Comparison of ENCODE assay signal across 9 cellular contexts in genomic region chr20:38127011-38127621, GRCh38. TPM values are rescaled to one million over a fixed set of nuclear protein-coding genes. Genes with fewer than 3 reads are reported as not detected.
A peak's percentile ranks its signal among the peaks of the same experiment; 100 is the strongest.
DNase-seq lines count a peak whose midpoint lies in the region; ATAC-seq and TF ChIP-seq lines count a peak whose summit lies in the region.
"Had no signal": no experiment of that assay in that cellular context is flagged by ENCODE, and none has a peak within 500 bp of the region (broad histone marks: within the 10 kb centered on the region; RNA-seq: fewer than 3 reads in every experiment).

No MANE protein-coding gene starts in this region.

- CTCF ChIA-PET in AG04450 (lab: Charles Lee): interaction anchor here (0.6 to 1.7 kb wide), 5 partner anchors 52 to 281 kb away, joined by 3 to 5 read pairs (median 3); no protein-coding TSS in a partner anchor

- peak overlapping the region; percentile 71 for H3K27ac ChIP-seq in AG04450 (ENCODE audit: low read depth, low read length)
- peak overlapping the region; percentile 89 to 91 for H3K27ac ChIP-seq in coronary artery
- peak overlapping the region; percentile 37 for H3K27ac ChIP-seq in mesodermal cell (ENCODE audit: low read depth, low read length, severe bottlenecking)
- H3K27ac ChIP-seq: skin epidermis had no signal

- H3K4me1 Mint-ChIP-seq in stimulated activated memory B cell treated with anti-CD40 and anti-IgM and Interleukin-4, amounts not matched to agents 10 μg/mL and 1 μg/mL and 100 μg/mL, for 72 hours: peaks cover 7% of the 10 kb centered on the region
- no peaks in the 10 kb centered on the region for H3K4me1 Mint-ChIP-seq in immature natural killer cell

- peaks cover 6% of the 10 kb centered on the region for H3K36me3 Mint-ChIP-seq in stimulated activated memory B cell treated with anti-CD40 and anti-IgM and Interleukin-4, amounts not matched to agents 10 μg/mL and 1 μg/mL and 100 μg/mL, for 72 hours
- no peaks in the 10 kb centered on the region for H3K36me3 Mint-ChIP-seq in immature natural killer cell

- peaks cover 45% of the 10 kb centered on the region for H3K4me1 ChIP-seq in mesodermal cell (ENCODE audit: control insufficient read depth, insufficient read depth, low read length, poor library complexity, severe bottlenecking)

- no peak overlapping the region for H3K4me3 Mint-ChIP-seq in stimulated activated memory B cell treated with anti-CD40 and anti-IgM and Interleukin-4, amounts not matched to agents 10 μg/mL and 1 μg/mL and 100 μg/mL, for 72 hours
- H3K4me3 Mint-ChIP-seq in immature natural killer cell: no peak overlapping the region

- TF ChIP-seq CTCF in AG04450 (IDR thresholded peaks at IDR 0.05; ENCODE audit: low read depth, low read length): no peak
- no peak for TF ChIP-seq CTCF in coronary artery (IDR thresholded peaks at IDR 0.05)

- H3K36me3 ChIP-seq in mesodermal cell (ENCODE audit: control insufficient read depth, insufficient read depth, low read length): peaks cover 11% of the 10 kb centered on the region

- H3K27me3 Mint-ChIP-seq in stimulated activated memory B cell treated with anti-CD40 and anti-IgM and Interleukin-4, amounts not matched to agents 10 μg/mL and 1 μg/mL and 100 μg/mL, for 72 hours: no peaks in the 10 kb centered on the region
- peaks cover 0 to 1% (median 0%) of the 10 kb centered on the region in 3 donors for H3K27me3 Mint-ChIP-seq in immature natural killer cell (ENCODE audit: low read depth in 3 of 3)

- no peak for ATAC-seq in stimulated activated memory B cell treated with anti-CD40 and anti-IgM and Interleukin-4, amounts not matched to agents 10 μg/mL and 1 μg/mL and 100 μg/mL, for 72 hours

- POLR2A ChIA-PET in AG04450 (lab: Yijun Ruan, JAX): interaction anchor here (0.8 to 1.3 kb wide), 2 partner anchors 13 to 54 kb away, joined by 4 read pairs; no protein-coding TSS in a partner anchor

- no peaks in the 10 kb centered on the region for H3K9me3 Mint-ChIP-seq in stimulated activated memory B cell treated with anti-CD40 and anti-IgM and Interleukin-4, amounts not matched to agents 10 μg/mL and 1 μg/mL and 100 μg/mL, for 72 hours
- H3K9me3 Mint-ChIP-seq in immature natural killer cell: no peaks in the 10 kb centered on the region

- no peak overlapping the region for H3K27ac Mint-ChIP-seq in stimulated activated memory B cell treated with anti-CD40 and anti-IgM and Interleukin-4, amounts not matched to agents 10 μg/mL and 1 μg/mL and 100 μg/mL, for 72 hours
- no peak overlapping the region for H3K27ac Mint-ChIP-seq in immature natural killer cell

- 88 to 89% methylated on average over 8 of the region's 12 CpGs for WGBS in mesodermal cell (ENCODE audit: insufficient coverage in 2 of 2), 2 experiments

- DNase-seq in AG04450 (ENCODE audit: low read depth, low spot score) (no peak), NCI-H2029 (lab: John Stamatoyannopoulos, UW) (peak; percentile 68), coronary artery (ENCODE audit: low spot score) (peak; percentile 79), hippocampal formation (lab: John Stamatoyannopoulos, UW) (no peak), immature natural killer cell (no peak), nucleus accumbens (lab: John Stamatoyannopoulos, UW) (no peak)

- no peaks in the 10 kb centered on the region for H3K27me3 ChIP-seq in AG04450 (ENCODE audit: control insufficient read depth, insufficient read depth, low read length)

- no peak overlapping the region for H3K4me3 ChIP-seq in AG04450 (ENCODE audit: low read depth, low read length)
- H3K4me3 ChIP-seq in coronary artery: peak overlapping the region; percentile 19
- no peak overlapping the region for H3K4me3 ChIP-seq in mesodermal cell (ENCODE audit: extremely low read depth, insufficient read depth, low read length, poor library complexity, severe bottlenecking)
- H3K4me3 ChIP-seq: skin epidermis had no signal

- no peaks in the 10 kb centered on the region; the same call in 1 of the 2 replicates for H3K9me3 ChIP-seq in AG04450 (ENCODE audit: control insufficient read depth, insufficient read depth, low read length)
- no peaks in the 10 kb centered on the region for H3K9me3 ChIP-seq in mesodermal cell (ENCODE audit: control insufficient read depth, low read length)

RNA-seq across cellular contexts. Expression of gene TGM2, which starts 38.0 kb away (rescaled TPM):
- 326 and 398 TPM in 2 replicates for polyA plus RNA-seq in AG04450 (2011; rRNA removed)
- 277 and 363 TPM in 2 replicates for polyA minus RNA-seq in AG04450 (2011; rRNA and poly(A)+ RNA removed)
- polyA plus RNA-seq in mesodermal cell (2013, experiment 1 of 2): 118 TPM
- polyA plus RNA-seq in mesodermal cell (2013, experiment 2 of 2): 115 TPM
- polyA plus RNA-seq in immature natural killer cell: not detected

Comparison
In these comparisons a context has a peak if more than half of its experiments do, and no peak if none do; other contexts are left out.
1. DNase-seq: peak in NCI-H2029 (single experiment) and coronary artery (single experiment); none in AG04450 (single experiment), hippocampal formation (0 of 2), immature natural killer cell (0 of 3) and nucleus accumbens (0 of 56).
2. H3K27ac ChIP-seq: peak in every context shown above with its lines; median percentile 90 in coronary artery; 71 in AG04450; 37 in mesodermal cell.
3. RNA of gene TGM2, which starts 38.0 kb away (polyA plus RNA-seq): 326 to 398 TPM in AG04450; not detected in immature natural killer cell; every median in the first group is over 100 times any median in the second.